ENCODE assay signal across 17 cellular contexts in the genomic region with DNA sequence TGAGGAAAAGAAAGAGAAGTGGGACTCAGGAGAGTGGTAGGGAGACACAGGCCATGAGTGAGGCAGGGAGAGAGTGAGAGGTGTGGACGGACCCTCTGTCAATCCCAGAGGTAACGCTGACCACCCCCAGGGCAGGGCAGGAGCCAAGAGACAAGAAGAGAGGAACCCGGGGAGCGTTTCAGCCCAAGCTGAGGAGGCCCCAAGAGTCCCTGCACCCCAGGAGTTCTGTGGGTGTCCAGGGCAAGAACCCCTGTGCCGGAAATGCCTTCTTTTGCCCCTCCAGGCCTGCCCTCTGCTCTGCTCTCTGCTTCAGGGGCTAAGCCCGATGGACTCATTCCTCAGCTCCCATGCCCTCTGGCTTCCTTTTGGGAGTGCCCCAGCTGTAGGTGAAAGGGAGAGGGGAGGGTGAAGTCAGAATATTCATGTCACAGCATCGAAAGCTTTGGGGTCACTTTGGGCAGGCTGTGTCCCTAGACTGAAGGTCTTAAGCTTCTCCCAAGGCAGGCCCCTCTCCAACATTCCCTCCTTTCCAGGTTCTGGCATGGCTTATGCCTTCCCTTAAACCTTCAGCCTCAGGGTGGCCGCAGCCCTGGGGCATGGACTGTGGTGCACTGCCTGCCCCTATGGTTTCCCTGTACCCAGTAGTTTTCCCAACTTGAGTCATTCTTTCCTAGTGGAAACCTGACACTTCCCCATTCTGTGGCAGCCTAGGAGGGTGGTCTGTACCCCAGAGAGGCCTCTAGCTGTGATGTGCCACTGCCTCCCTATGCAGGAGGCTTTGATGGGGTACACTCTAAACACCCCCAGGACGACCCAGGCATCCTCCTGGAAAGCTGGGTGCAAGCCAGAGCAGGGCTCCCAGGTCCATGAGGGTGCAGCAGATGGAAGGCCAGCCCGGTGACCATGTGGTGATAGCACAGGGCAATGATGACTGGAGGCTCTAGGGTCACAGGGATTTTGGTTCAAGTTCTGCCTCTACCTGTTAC. TPM values are rescaled to one million over a fixed set of nuclear protein-coding genes. Genes with fewer than 3 reads are reported as not detected.
DNase-seq lines count a peak whose midpoint lies in the region; TF ChIP-seq lines count a peak whose summit lies in the region.
"Had no signal": no experiment of that assay in that cellular context is flagged by ENCODE, and none has a peak within 500 bp of the region (broad histone marks: within the 10 kb centered on the region; RNA-seq: fewer than 3 reads in every experiment).

No MANE protein-coding gene starts in this region.

- no peaks in the 10 kb centered on the region for H3K9me3 ChIP-seq in HEK293 (ENCODE audit: control insufficient read depth, insufficient read depth, low read depth, low read length)
- H3K9me3 ChIP-seq in thyroid gland = no peaks in the 10 kb centered on the region
- H3K9me3 ChIP-seq: esophagus squamous epithelium, prostate gland had no signal

- peaks cover 6% of the 10 kb centered on the region for H3K9me3 Mint-ChIP-seq in neural crest cell

- peak overlapping the region; percentile 67 for H3K27ac Mint-ChIP-seq in neural crest cell (ENCODE audit: unreplicated experiment)
- H3K27ac Mint-ChIP-seq: activated CD4-positive, alpha-beta memory T cell treated with anti-CD3 and anti-CD28 coated beads, Interleukin-2, amount 10 ng/mL, durations not matched to agents 7 days and 5 days; CD4-positive, alpha-beta memory T cell; stimulated activated naive B cell treated with anti-CD40 and anti-IgM and Interleukin-4, amounts not matched to agents 10 μg/mL and 1 μg/mL and 100 μg/mL, for 72 hours; T-helper 2 cell treated with Interferon-gamma antibody and Interleukin-4, amounts not matched to agents 5 μg/mL and 100 μg/mL, for 36 hours had no signal

- no peaks in the 10 kb centered on the region for H3K36me3 Mint-ChIP-seq in neural crest cell (ENCODE audit: low read depth)
- H3K36me3 Mint-ChIP-seq: CD4-positive, alpha-beta memory T cell had no signal

- H3K27ac ChIP-seq in HEK293 (ENCODE audit: extremely low read depth, low read depth, low read length) (no peak overlapping the region), thyroid gland (no peak overlapping the region)
- H3K27ac ChIP-seq: esophagus squamous epithelium, prostate gland had no signal

- WGBS in thyroid gland, 2 donors = 80 to 88% methylated on average over 9 to 10 of the region's 10 CpGs

- CTCF ChIA-PET in HEK293 (lab: Yijun Ruan, JAX) = no interaction called here
- CTCF ChIA-PET in HEK293T (lab: Yijun Ruan, JAX) = no interaction called here

- POLR2A ChIA-PET in HEK293 (lab: Yijun Ruan, JAX) = no interaction called here
- POLR2A ChIA-PET in HEK293T (lab: Yijun Ruan, JAX) = no interaction called here

- H3K4me1 ChIP-seq in HEK293 (ENCODE audit: control insufficient read depth, insufficient read depth, low read length) (no peaks in the 10 kb centered on the region), thyroid gland (no peaks in the 10 kb centered on the region)
- H3K4me1 ChIP-seq: esophagus squamous epithelium, prostate gland had no signal

- H3K36me3 ChIP-seq in HEK293 (ENCODE audit: control insufficient read depth in 2 of 2, insufficient read depth in 1 of 2, low read length in 2 of 2) (no peaks in the 10 kb centered on the region), thyroid gland (no peaks in the 10 kb centered on the region), H7 (replicated peaks; ENCODE audit: control insufficient read depth, insufficient read depth, low read length) (no peaks in the 10 kb centered on the region)
- H3K36me3 ChIP-seq: esophagus squamous epithelium, prostate gland had no signal

- DNase-seq in AG08395 (ENCODE audit: low spot score) (peak; percentile 34), astrocyte of the hippocampus (ENCODE audit: low read depth, low spot score) (peak; percentile 18), neural crest cell (ENCODE audit: low read depth, low spot score) (no peak), thyroid gland (no peak), H7 (no peak), Kasumi-1 (lab: John Stamatoyannopoulos, UW) (no peak), HEK293T (ENCODE audit: extremely low spot score) (no peak)
- DNase-seq: activated CD4-positive, alpha-beta memory T cell treated with anti-CD3 and anti-CD28 coated beads, Interleukin-2, amount 10 ng/mL, durations not matched to agents 7 days and 5 days; activated naive CD4-positive, alpha-beta T cell; CD4-positive, alpha-beta memory T cell; esophagus squamous epithelium; NCI-H2227 treated with DMSO at 0.1 percent for 48 hours; stimulated activated CD4-positive, alpha-beta T cell treated with anti-CD3 and anti-CD28 coated beads, Interleukin-4, amount 100 ng/mL, for 1 hour; stimulated activated naive B cell treated with anti-CD40 and anti-IgM and Interleukin-4, amounts not matched to agents 10 μg/mL and 1 μg/mL and 100 μg/mL, for 72 hours had no signal

- TF ChIP-seq CTCF in HEK293 (tag by site-specific recombination; IDR thresholded peaks at IDR 0.05) (no peak), neural crest cell (conservative IDR thresholded peaks at IDR 0.05) (no peak), thyroid gland (IDR thresholded peaks at IDR 0.05) (no peak)

- no peaks in the 10 kb centered on the region for H3K27me3 ChIP-seq in thyroid gland
- no peaks in the 10 kb centered on the region for H3K27me3 ChIP-seq in H7 (ENCODE audit: control insufficient read depth, insufficient read depth, low read length)
- H3K27me3 ChIP-seq: esophagus squamous epithelium had no signal

- no peaks in the 10 kb centered on the region for H3K4me1 Mint-ChIP-seq in neural crest cell

- no peak overlapping the region for H3K4me3 Mint-ChIP-seq in neural crest cell
- H3K4me3 Mint-ChIP-seq: activated CD4-positive, alpha-beta memory T cell treated with anti-CD3 and anti-CD28 coated beads, Interleukin-2, amount 10 ng/mL, durations not matched to agents 7 days and 5 days; CD4-positive, alpha-beta memory T cell; stimulated activated naive B cell treated with anti-CD40 and anti-IgM and Interleukin-4, amounts not matched to agents 10 μg/mL and 1 μg/mL and 100 μg/mL, for 72 hours; T-helper 2 cell treated with Interferon-gamma antibody and Interleukin-4, amounts not matched to agents 5 μg/mL and 100 μg/mL, for 36 hours had no signal

- no peak for TF ChIP-seq POLR2A in thyroid gland (IDR thresholded peaks at IDR 0.05)

- intact Hi-C loops in thyroid gland (cut with DNase I) = no loop called here

- H3K4me3 ChIP-seq in HEK293 (ENCODE audit: low read depth, low read length) (no peak overlapping the region), thyroid gland (replicated peaks in 1 of 3) (no peak overlapping the region), H7 (ENCODE audit: insufficient read depth, low read depth, low read length) (no peak overlapping the region)
- H3K4me3 ChIP-seq: esophagus squamous epithelium, prostate gland had no signal

- no peaks in the 10 kb centered on the region for H3K27me3 Mint-ChIP-seq in neural crest cell (ENCODE audit: low read depth)
- H3K27me3 Mint-ChIP-seq: CD4-positive, alpha-beta memory T cell; stimulated activated naive B cell treated with anti-CD40 and anti-IgM and Interleukin-4, amounts not matched to agents 10 μg/mL and 1 μg/mL and 100 μg/mL, for 72 hours had no signal

TF ChIP-seq in HEK293, 187 proteins besides CTCF, POLR2A, EP300 and RAD21 (continues in another document):
- TF ChIP-seq ZXDB (tag by site-specific recombination; IDR thresholded peaks at IDR 0.05) = no peak
- TF ChIP-seq, protein P1, sequence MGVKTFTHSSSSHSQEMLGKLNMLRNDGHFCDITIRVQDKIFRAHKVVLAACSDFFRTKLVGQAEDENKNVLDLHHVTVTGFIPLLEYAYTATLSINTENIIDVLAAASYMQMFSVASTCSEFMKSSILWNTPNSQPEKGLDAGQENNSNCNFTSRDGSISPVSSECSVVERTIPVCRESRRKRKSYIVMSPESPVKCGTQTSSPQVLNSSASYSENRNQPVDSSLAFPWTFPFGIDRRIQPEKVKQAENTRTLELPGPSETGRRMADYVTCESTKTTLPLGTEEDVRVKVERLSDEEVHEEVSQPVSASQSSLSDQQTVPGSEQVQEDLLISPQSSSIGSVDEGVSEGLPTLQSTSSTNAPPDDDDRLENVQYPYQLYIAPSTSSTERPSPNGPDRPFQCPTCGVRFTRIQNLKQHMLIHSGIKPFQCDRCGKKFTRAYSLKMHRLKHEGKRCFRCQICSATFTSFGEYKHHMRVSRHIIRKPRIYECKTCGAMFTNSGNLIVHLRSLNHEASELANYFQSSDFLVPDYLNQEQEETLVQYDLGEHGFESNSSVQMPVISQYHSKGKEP (tag by site-specific recombination; IDR thresholded peaks at IDR 0.05) = no peak
- TF ChIP-seq ZNF423 (tag by site-specific recombination; IDR thresholded peaks at IDR 0.05) = no peak
- no peak for TF ChIP-seq SP7 (tag by site-specific recombination; IDR thresholded peaks at IDR 0.05)

TF ChIP-seq in HEK293T, 16 proteins besides CTCF, POLR2A, EP300 and RAD21:
- TF ChIP-seq FOXK2 (IDR thresholded peaks at IDR 0.05) = no peak

RNA-seq across cellular contexts. Expression of a gene that starts 27.1 kb away (rescaled TPM):
- total RNA-seq in neural crest cell = 0.16 and 0.35 TPM in 2 replicates
- 1 to 10 TPM in 1 of 4 donors, under 1 TPM in 2, not detected in 1; 0.42 to 2.6 (median 0.68) TPM for total RNA-seq in thyroid gland
- total RNA-seq in H7 (2014; rRNA removed; shearing (Covaris generic)) = 2.0 and 4.3 TPM in 2 replicates
- total RNA-seq: activated CD4-positive, alpha-beta memory T cell treated with anti-CD3 and anti-CD28 coated beads, Interleukin-2, amount 10 ng/mL, durations not matched to agents 7 days and 5 days; CD4-positive, alpha-beta memory T cell had no signal

Comparison
In these comparisons a context has a peak if more than half of its experiments do, and no peak if none do; other contexts are left out.
1. DNase-seq: peak in AG08395 (single experiment) and astrocyte of the hippocampus (single experiment); none in neural crest cell (single experiment), thyroid gland (0 of 2), H7 (single experiment), Kasumi-1 (0 of 2) and HEK293T (single experiment).